Comparison of ENCODE assay signal across 8 cellular contexts in the genomic region with DNA sequence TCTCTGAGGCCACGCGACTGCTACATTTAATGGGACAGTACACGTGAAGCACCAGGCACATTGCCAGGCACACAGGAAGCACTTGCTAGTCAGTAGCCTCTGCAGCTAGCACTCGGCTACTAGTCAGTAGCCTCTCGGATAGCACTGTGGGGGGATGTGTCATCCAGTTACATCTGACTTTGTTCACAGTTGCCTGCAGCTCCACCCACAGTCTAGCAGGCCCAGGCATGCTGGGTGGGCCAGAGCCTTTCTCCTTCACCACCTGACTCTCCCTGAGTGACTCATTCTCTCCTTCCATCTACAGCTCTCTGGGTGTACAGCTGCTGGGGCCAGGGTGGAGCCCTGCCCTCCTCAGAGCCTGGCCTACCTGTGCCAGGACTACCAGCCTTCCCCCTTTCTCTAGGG. TPM values are rescaled to one million over a fixed set of nuclear protein-coding genes. Genes with fewer than 3 reads are reported as not detected.
DNase-seq lines count a peak whose midpoint lies in the region.

No MANE protein-coding gene starts in this region.

- DNase-seq in DMS153 (lab: John Stamatoyannopoulos, UW) (peak; percentile 98), H4 (ENCODE audit: low spot score) (peak; percentile 96), NCI-H2171 (lab: John Stamatoyannopoulos, UW) (peak; percentile 91), iPS-NIHi11 (ENCODE audit: low spot score) (peak; percentile 80), AML-193 (lab: John Stamatoyannopoulos, UW) (no peak), KG1 (lab: John Stamatoyannopoulos, UW) (no peak)
- DNase-seq in activated T-cell treated with anti-CD3 and anti-CD28 coated beads, Interleukin-2, amount 50 U/mL, for 48 hours, result peak; percentile 51 to 64
- DNase-seq in stimulated activated CD8-positive, alpha-beta memory T cell treated with anti-CD3 and anti-CD28 coated beads, Interleukin-15, amount 100 ng/mL, for 4 hours (ENCODE audit: low read depth in 2 of 2), result peak; percentile 13 to 28

RNA-seq across cellular contexts. Expression of a gene that starts 51.5 kb away (rescaled TPM):
- total RNA-seq in H4 (2014; rRNA removed; shearing (Covaris generic)), result 8.5 and 11.6 TPM in 2 replicates

Comparison
In these comparisons a context has a peak if more than half of its experiments do, and no peak if none do; other contexts are left out.
1. DNase-seq: peak in DMS153 (single experiment), H4 (single experiment), NCI-H2171 (single experiment), activated T-cell treated with anti-CD3 and anti-CD28 coated beads, Interleukin-2, amount 50 U/mL, for 48 hours (2 of 2), iPS-NIHi11 (single experiment) and stimulated activated CD8-positive, alpha-beta memory T cell treated with anti-CD3 and anti-CD28 coated beads, Interleukin-15, amount 100 ng/mL, for 4 hours (2 of 2); none in AML-193 (0 of 2) and KG1 (single experiment).